In genomic region chr19:8412783-8413592, GRCh38 we compare ENCODE assay signal across 8 cellular contexts. TPM values are rescaled to one million over a fixed set of nuclear protein-coding genes. Genes with fewer than 3 reads are reported as not detected.
DNase-seq lines count a peak whose midpoint lies in the region; ATAC-seq, FAIRE-seq and TF ChIP-seq lines count a peak whose summit lies in the region.

A gene with protein sequence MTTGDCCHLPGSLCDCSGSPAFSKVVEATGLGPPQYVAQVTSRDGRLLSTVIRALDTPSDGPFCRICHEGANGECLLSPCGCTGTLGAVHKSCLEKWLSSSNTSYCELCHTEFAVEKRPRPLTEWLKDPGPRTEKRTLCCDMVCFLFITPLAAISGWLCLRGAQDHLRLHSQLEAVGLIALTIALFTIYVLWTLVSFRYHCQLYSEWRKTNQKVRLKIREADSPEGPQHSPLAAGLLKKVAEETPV (plus strand): TSS chr19:8413305. CDS start chr19:8421841, 8,536 bp downstream.

- intact Hi-C loops in CD14-positive monocyte (cut with micrococcal nuclease) (loop anchor here (5.0 to 10.0 kb wide), 4 partner anchors 34 to 164 kb away; partner anchors contain the start of genes MYO1F (in 1 of the 2) and ZNF414 (in 1 of the 2)), HepG2 (cut with micrococcal nuclease; ENCODE audit: unreplicated experiment) (loop anchor here (5.0 kb wide), 1 partner anchor 34 kb away; no protein-coding TSS in a partner anchor)

- peak within 1 kb of the TSS; percentile 98 for H3K4me2 ChIP-seq in HepG2 (ENCODE audit: low read depth, low read length)

- H3K79me2 ChIP-seq in HepG2 (ENCODE audit: insufficient read depth, low read length): no peaks in the 10 kb centered on the region

- H3K4me1 Mint-ChIP-seq in CD14-positive monocyte: peaks cover 19% of the 10 kb centered on the region
- peaks cover 13% of the 10 kb centered on the region for H3K4me1 Mint-ChIP-seq in activated CD4-positive, alpha-beta T cell treated with anti-CD3 and anti-CD28 coated beads, Interleukin-2, amount 10 ng/mL, durations not matched to agents 7 days and 5 days

- CTCF ChIA-PET in activated CD4-positive, alpha-beta T cell treated with anti-CD3 and anti-CD28 coated beads, Interleukin-2, amount 10 ng/mL, durations not matched to agents 7 days and 5 days (lab: Charles Lee): interaction anchor here (0.5 to 4.8 kb wide), 26 partner anchors 11 to 1962 kb away, joined by 3 to 34 read pairs (median 4); partner anchors contain the start of genes HNRNPM and RAB11B
- CTCF ChIA-PET in HepG2 (lab: Yijun Ruan, JAX; ENCODE audit: low intra/inter-chr PET ratio, low total read pairs): interaction anchor here (1.0 kb wide), 1 partner anchor 93 kb away, joined by 3 read pairs; no protein-coding TSS in a partner anchor

- H4K20me1 ChIP-seq in HepG2 (ENCODE audit: insufficient read depth, low read length): no peaks in the 10 kb centered on the region

- BruUV-seq in HepG2 (replicated peaks; lab: Mats Ljungman, UMichigan): no TSS peak

- H3K4me3 Mint-ChIP-seq in CD14-positive monocyte: peak within 1 kb of the TSS; percentile 73 to 84
- peak within 1 kb of the TSS; percentile 67 for H3K4me3 Mint-ChIP-seq in activated CD4-positive, alpha-beta T cell treated with anti-CD3 and anti-CD28 coated beads, Interleukin-2, amount 10 ng/mL, durations not matched to agents 7 days and 5 days

- no peaks in the 10 kb centered on the region for H3K9me3 ChIP-seq in HepG2 (ENCODE audit: low read length)

- peak in 1 of 2 experiments; percentile 28; a peak in 1 of 4 replicates for TF ChIP-seq POLR2A in HepG2 (IDR thresholded peaks at IDR 0.05; ENCODE audit: insufficient read depth in 1 of 2, low read depth in 2 of 2, low read length in 2 of 2)

- H3K4me1 ChIP-seq in HepG2 (ENCODE audit: insufficient read depth, low read length): peaks cover 30% of the 10 kb centered on the region

- peak; percentile 96 for DNase-seq in CD14-positive monocyte (ENCODE audit: low spot score)
- peak; percentile 98 for DNase-seq in NCI-H69 (lab: John Stamatoyannopoulos, UW)
- peak; percentile 95 for DNase-seq in activated CD4-positive, alpha-beta T cell treated with anti-CD3 and anti-CD28 coated beads, Interleukin-2, amount 10 ng/mL, durations not matched to agents 7 days and 5 days
- DNase-seq in dedifferentiated amniotic fluid mesenchymal stem cell (ENCODE audit: extremely low spot score): peak; percentile 96
- DNase-seq in HepG2 (ENCODE audit: low spot score): peak; percentile 90
- peak; percentile 95 to 97 for DNase-seq in stimulated activated CD4-positive, alpha-beta T cell treated with anti-CD3 and anti-CD28 coated beads, Interleukin-2, amount 100 ng/mL, for 48 hours

- TF ChIP-seq RAD21 in HepG2 (CRISPR knock-in tag; IDR thresholded peaks at IDR 0.05): peak; percentile 57

- H3K36me3 Mint-ChIP-seq in CD14-positive monocyte: peaks cover 0 to 7% of the 10 kb centered on the region in 2 donors
- H3K36me3 Mint-ChIP-seq in activated CD4-positive, alpha-beta T cell treated with anti-CD3 and anti-CD28 coated beads, Interleukin-2, amount 10 ng/mL, durations not matched to agents 7 days and 5 days (ENCODE audit: low read depth): no peaks in the 10 kb centered on the region

- H3K4me3 ChIP-seq in HepG2 (replicated peaks in 1 of 3; ENCODE audit: insufficient read depth in 1 of 3, low read depth in 2 of 3, low read length in 3 of 3): peak within 1 kb of the TSS; percentile 67 to 92 (median 70)

- H3K9me3 Mint-ChIP-seq in CD14-positive monocyte: peaks cover 0 to 3% (median 0%) of the 10 kb centered on the region in 7 donors
- H3K9me3 Mint-ChIP-seq in activated CD4-positive, alpha-beta T cell treated with anti-CD3 and anti-CD28 coated beads, Interleukin-2, amount 10 ng/mL, durations not matched to agents 7 days and 5 days: no peaks in the 10 kb centered on the region

- ATAC-seq in GM19372 (IDR thresholded peaks at IDR 0.05; ENCODE audit: low read depth, unreplicated experiment) (peak; percentile 99), HG03521 (IDR thresholded peaks at IDR 0.05; ENCODE audit: unreplicated experiment) (peak; percentile 99), HepG2 (peak; percentile 98)

- no peak within 1 kb of the TSS for H2AFZ ChIP-seq in HepG2 (ENCODE audit: low read length)

- POLR2A ChIA-PET in activated CD4-positive, alpha-beta T cell treated with anti-CD3 and anti-CD28 coated beads, Interleukin-2, amount 10 ng/mL, durations not matched to agents 7 days and 5 days (lab: Charles Lee): interaction anchor here (1.0 kb wide), 1 partner anchor 32 kb away, joined by 4 read pairs; the partner anchor contains the start of gene HNRNPM
- POLR2A ChIA-PET in HepG2 (lab: Yijun Ruan, JAX): interaction anchor here (0.7 to 3.6 kb wide), 19 partner anchors 9 to 101 kb away, joined by 3 to 67 read pairs (median 4); partner anchors contain the start of genes ANGPTL4, HNRNPM, NDUFA7 and RAB11B

- H3K27me3 ChIP-seq in HepG2 (ENCODE audit: control insufficient read depth in 1 of 2, insufficient read depth in 2 of 2, low read length in 2 of 2): no peaks in the 10 kb centered on the region

- TF ChIP-seq EP300 in HepG2 (IDR thresholded peaks at IDR 0.05; ENCODE audit: low read depth in 2 of 2, low read length in 2 of 2) (0 out of 4 replicates have a peak, but pooled peaks of 1 of the 2 experiments have one; percentile 22), HepG2 (CRISPR knock-in tag; IDR thresholded peaks at IDR 0.05; ENCODE audit: borderline replicate concordance) (no peak)

- H3K27ac Mint-ChIP-seq in CD14-positive monocyte: peak within 1 kb of the TSS in 3 of 7 donors; percentile 3 to 86 (median 40)
- peak within 1 kb of the TSS; percentile 77 for H3K27ac Mint-ChIP-seq in activated CD4-positive, alpha-beta T cell treated with anti-CD3 and anti-CD28 coated beads, Interleukin-2, amount 10 ng/mL, durations not matched to agents 7 days and 5 days

- FAIRE-seq in HepG2 (lab: Jason Lieb, UNC): peak; percentile 61

- H3K27me3 Mint-ChIP-seq in CD14-positive monocyte (ENCODE audit: low read depth in 3 of 3): peaks cover 0 to 2% (median 2%) of the 10 kb centered on the region in 3 donors
- H3K27me3 Mint-ChIP-seq in activated CD4-positive, alpha-beta T cell treated with anti-CD3 and anti-CD28 coated beads, Interleukin-2, amount 10 ng/mL, durations not matched to agents 7 days and 5 days: no peaks in the 10 kb centered on the region

- WGBS in HepG2 (ENCODE audit: low lambda C conversion rate): 37% methylated on average over 11 of the region's 85 CpGs

- peak; percentile 75 for TF ChIP-seq CTCF in CD14-positive monocyte (IDR thresholded peaks at IDR 0.05)
- peak; percentile 70 for TF ChIP-seq CTCF in HepG2 (CRISPR knock-in tag; IDR thresholded peaks at IDR 0.05)

- H3K36me3 ChIP-seq in HepG2 (replicated peaks in 1 of 2; ENCODE audit: control insufficient read depth in 1 of 2, insufficient read depth in 2 of 2, low read length in 2 of 2): no peaks in the 10 kb centered on the region

- no peak within 1 kb of the TSS for H3K27ac ChIP-seq in HepG2 (ENCODE audit: extremely low read length, insufficient read depth, low read length)

- peak within 1 kb of the TSS; percentile 78 for H3K9ac ChIP-seq in HepG2 (ENCODE audit: insufficient read depth, low read depth, low read length)

- in situ Hi-C loops in HepG2 (cut with HindIII; ENCODE audit: extremely low pct_ligation_motif_present, low pct_unique_long_range_greater_than_20kb): loop anchor here (5.0 kb wide), 1 partner anchor 39 kb away; no protein-coding TSS in a partner anchor

TF ChIP-seq in HepG2, 621 proteins besides CTCF, POLR2A, EP300 and RAD21 (continues in another document):
- no peak for TF ChIP-seq NFE2L2 (IDR thresholded peaks at IDR 0.05; ENCODE audit: low read length)
- TF ChIP-seq ZNF33A (CRISPR knock-in tag; IDR thresholded peaks at IDR 0.05; ENCODE audit: borderline replicate concordance): no peak
- TF ChIP-seq ZNF225 (CRISPR knock-in tag; IDR thresholded peaks at IDR 0.05): no peak
- TF ChIP-seq HDAC6 (IDR thresholded peaks at IDR 0.05; ENCODE audit: low read depth, low read length): no peak
- no peak for TF ChIP-seq ZNF678 (CRISPR knock-in tag; IDR thresholded peaks at IDR 0.05)
- no peak for TF ChIP-seq SMAD3 (CRISPR knock-in tag; IDR thresholded peaks at IDR 0.05)
- TF ChIP-seq ZNF660 (CRISPR knock-in tag; IDR thresholded peaks at IDR 0.05; ENCODE audit: borderline replicate concordance, low read depth): no peak
- no peak for TF ChIP-seq TCF7 (IDR thresholded peaks at IDR 0.05; ENCODE audit: low read depth)
- no peak for TF ChIP-seq ZNF333 (CRISPR knock-in tag; IDR thresholded peaks at IDR 0.05; ENCODE audit: borderline replicate concordance)

RNA-seq across cellular contexts. Expression of the gene that starts here (rescaled TPM):
- polyA plus RNA-seq in CD14-positive monocyte: 10 to 100 TPM; 47.8 to 90.8 TPM
- total RNA-seq in activated CD4-positive, alpha-beta T cell treated with anti-CD3 and anti-CD28 coated beads, Interleukin-2, amount 10 ng/mL, durations not matched to agents 7 days and 5 days: 10 to 100 TPM; 26.4 to 29.0 TPM
- 10.6 and 12.7 TPM in 2 replicates for total RNA-seq in HepG2 (2016; rRNA removed; fragmentation: Illumina TruSeq; extraction: Trizol)
- 59.6 and 64.1 TPM in 2 replicates for total RNA-seq in HepG2 (2016; cell fraction: cytosol; rRNA removed; fragmentation: Illumina TruSeq; extraction: Trizol; ENCODE audit: low read depth)
- 8.2 and 12.9 TPM in 2 replicates for total RNA-seq in HepG2 (2016; cell fraction: insoluble cytoplasmic fraction; rRNA removed; fragmentation: Illumina TruSeq; extraction: Trizol)
- 65.2 and 66.6 TPM in 2 replicates for total RNA-seq in HepG2 (2016; cell fraction: membrane; rRNA removed; fragmentation: Illumina TruSeq; extraction: Trizol)
- total RNA-seq in HepG2 (2016; cell fraction: nucleus; rRNA removed; fragmentation: Illumina TruSeq; extraction: Trizol): 3.6 and 5.3 TPM in 2 replicates
- 13.0 and 17.0 TPM in 2 replicates for polyA plus RNA-seq in HepG2 (2011; rRNA removed)
- polyA plus RNA-seq in HepG2 (2011; cell fraction: cytosol; rRNA removed): 21.1 and 28.3 TPM in 2 replicates
- polyA plus RNA-seq in HepG2 (2011; cell fraction: nucleus; rRNA removed): 15.0 and 19.7 TPM in 2 replicates
- 6.7 and 12.0 TPM in 2 replicates for polyA plus RNA-seq in HepG2 (2012)
- polyA plus RNA-seq in HepG2 (2016; cell fraction: cytosol; fragmentation: Illumina TruSeq; extraction: Trizol; ENCODE audit: low read depth): 74.4 and 75.7 TPM in 2 replicates
- 8.3 and 8.9 TPM in 2 replicates for polyA plus RNA-seq in HepG2 (2016; cell fraction: insoluble cytoplasmic fraction; fragmentation: Illumina TruSeq; extraction: Trizol; ENCODE audit: low read depth)
- polyA plus RNA-seq in HepG2 (2016; cell fraction: membrane; fragmentation: Illumina TruSeq; extraction: Trizol; ENCODE audit: low read depth): 56.5 and 63.1 TPM in 2 replicates
- polyA plus RNA-seq in HepG2 (2016; cell fraction: nucleus; fragmentation: Illumina TruSeq; extraction: Trizol; ENCODE audit: insufficient read depth, low read depth): 8.7 and 13.2 TPM in 2 replicates
- 5.3 and 38.3 TPM in 2 replicates for polyA minus RNA-seq in HepG2 (2011; rRNA and poly(A)+ RNA removed; ENCODE audit: low replicate concordance)
- 11.2 and 13.2 TPM in 2 replicates for polyA minus RNA-seq in HepG2 (2011; cell fraction: cytosol; rRNA and poly(A)+ RNA removed)
- 2.3 and 8.2 TPM in 2 replicates for polyA minus RNA-seq in HepG2 (2011; cell fraction: nucleus; rRNA and poly(A)+ RNA removed)
